ENCODE assay signal across 9 cellular contexts in the genomic region with DNA sequence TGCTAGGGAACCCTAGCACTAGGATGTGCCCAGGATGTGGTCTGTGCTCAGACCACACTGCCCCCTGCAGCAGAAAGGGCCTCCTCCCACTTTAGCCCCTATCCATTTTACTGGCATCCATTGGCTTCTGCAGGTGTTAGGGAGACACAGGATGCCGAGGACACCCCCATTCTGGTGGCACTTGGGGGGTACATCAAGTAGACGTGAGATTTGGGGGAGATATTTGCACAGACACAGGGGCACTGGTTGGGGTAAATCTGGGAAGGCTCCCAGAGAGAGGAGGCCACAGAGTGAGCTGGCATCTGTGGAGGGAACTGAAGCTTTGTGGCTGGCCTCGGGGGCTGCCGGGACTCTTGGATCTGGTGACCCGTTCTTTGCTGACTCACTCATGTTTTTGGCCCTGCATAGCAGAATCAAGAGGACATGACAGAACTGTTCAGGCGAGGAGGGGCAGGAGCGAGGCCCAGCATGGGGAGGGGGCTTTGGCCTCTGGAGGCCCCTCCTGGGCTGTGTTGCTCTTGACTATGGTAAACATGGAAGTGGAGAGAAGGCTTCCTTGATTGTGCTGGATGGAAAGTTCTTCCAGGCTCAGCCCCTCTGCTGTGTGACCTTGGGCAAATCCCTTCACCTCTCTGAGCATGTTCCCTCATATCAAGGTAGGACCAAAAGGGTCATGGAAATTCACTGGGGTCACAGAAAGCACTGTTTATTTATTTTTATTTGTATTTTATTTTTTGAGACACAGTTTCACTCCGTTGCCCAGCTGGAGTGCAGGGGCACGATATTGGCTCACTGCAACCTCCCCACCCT. TPM values are rescaled to one million over a fixed set of nuclear protein-coding genes. Genes with fewer than 3 reads are reported as not detected.
DNase-seq lines count a peak whose midpoint lies in the region; ATAC-seq and TF ChIP-seq lines count a peak whose summit lies in the region.
"Had no signal": no experiment of that assay in that cellular context is flagged by ENCODE, and none has a peak within 500 bp of the region (broad histone marks: within the 10 kb centered on the region; RNA-seq: fewer than 3 reads in every experiment).

No MANE protein-coding gene starts in this region.

- 61 to 72% (median 63%) methylated on average over 9 of the region's 9 CpGs for WGBS in psoas muscle, 3 donors

- H4K20me1 ChIP-seq in DND-41 (ENCODE audit: insufficient read depth, low read length) (no peaks in the 10 kb centered on the region), OCI-LY1 (ENCODE audit: insufficient read depth, low read length) (no peaks in the 10 kb centered on the region)

- peaks cover 4% of the 10 kb centered on the region; the same call in 1 of the 2 replicates for H3F3A ChIP-seq in OCI-LY1 (ENCODE audit: insufficient read depth, low read length)

- no peaks in the 10 kb centered on the region for H3K9me3 ChIP-seq in DND-41 (ENCODE audit: insufficient read depth, low read length, severe bottlenecking)
- no peaks in the 10 kb centered on the region for H3K9me3 ChIP-seq in OCI-LY1 (ENCODE audit: low read length)
- no peaks in the 10 kb centered on the region for H3K9me3 ChIP-seq in psoas muscle

- no peak for ATAC-seq in DND-41 (ENCODE audit: insufficient read depth, low read depth)
- no peak for ATAC-seq in psoas muscle
- no peak for ATAC-seq in HG03439 (IDR thresholded peaks at IDR 0.05; ENCODE audit: unreplicated experiment)
- ATAC-seq in HG02884 (IDR thresholded peaks at IDR 0.05; ENCODE audit: unreplicated experiment): no peak

- H3K79me2 ChIP-seq in DND-41 (ENCODE audit: insufficient read depth, low read length) (no peaks in the 10 kb centered on the region), OCI-LY1 (ENCODE audit: insufficient read depth, low read length) (no peaks in the 10 kb centered on the region)

- H3K4me1 ChIP-seq in DND-41 (ENCODE audit: insufficient read depth, low read length): peaks cover 23% of the 10 kb centered on the region
- H3K4me1 ChIP-seq in OCI-LY1 (ENCODE audit: insufficient read depth, low read length, severe bottlenecking): peaks cover 15% of the 10 kb centered on the region
- H3K4me1 ChIP-seq in psoas muscle: peaks cover 14% of the 10 kb centered on the region

- no peaks in the 10 kb centered on the region for H3K9me2 ChIP-seq in OCI-LY1 (ENCODE audit: low read depth, low read length)

- DNase-seq in DND-41: no peak
- no peak for DNase-seq in coronary artery (ENCODE audit: low spot score)
- peak in 1 of 2 donors; percentile 42 for DNase-seq in psoas muscle
- no peak for DNase-seq in HK-2 (ENCODE audit: unreplicated experiment)
- DNase-seq in ureter (ENCODE audit: low spot score): no peak

- no peak overlapping the region for H3K9ac ChIP-seq in DND-41 (ENCODE audit: low read depth, low read length)
- no peak overlapping the region; the same call in 1 of the 2 replicates for H3K9ac ChIP-seq in OCI-LY1 (ENCODE audit: low read length)

- intact Hi-C loops in psoas muscle (cut with DNase I): loop anchor here in 1 of 2 donors (10.0 kb wide), 1 partner anchor 175 kb away; a partner anchor contains a TSS

- no peaks in the 10 kb centered on the region for H3K36me3 ChIP-seq in DND-41 (ENCODE audit: insufficient read depth, low read length)
- no peaks in the 10 kb centered on the region for H3K36me3 ChIP-seq in OCI-LY1 (ENCODE audit: insufficient read depth, low read length)
- H3K36me3 ChIP-seq in psoas muscle (ENCODE audit: insufficient read depth in 1 of 2, low read depth in 1 of 2): peaks cover 0 to 4% of the 10 kb centered on the region in 2 donors

- no peak overlapping the region for H3K27ac ChIP-seq in DND-41 (ENCODE audit: low read length)
- H3K27ac ChIP-seq in OCI-LY1 (ENCODE audit: low read depth, low read length, poor library complexity, severe bottlenecking): no peak overlapping the region
- peak overlapping the region; percentile 94 to 96 for H3K27ac ChIP-seq in coronary artery
- peak overlapping the region; percentile 89 for H3K27ac ChIP-seq in psoas muscle

- H3K4me3 ChIP-seq in DND-41 (ENCODE audit: low read depth in 1 of 2, low read length in 2 of 2): no peak overlapping the region
- H3K4me3 ChIP-seq in OCI-LY1 (ENCODE audit: low read depth, low read length, poor library complexity, severe bottlenecking): peak overlapping the region; percentile 83
- H3K4me3 ChIP-seq in coronary artery: peak overlapping the region; percentile 98
- peak overlapping the region; percentile 94 for H3K4me3 ChIP-seq in psoas muscle

- H2AFZ ChIP-seq in DND-41 (ENCODE audit: low read depth, low read length) (no peak overlapping the region), OCI-LY1 (ENCODE audit: low read length) (no peak overlapping the region)

- TF ChIP-seq CTCF in DND-41 (IDR thresholded peaks at IDR 0.05; ENCODE audit: borderline replicate concordance, extremely low read depth, low read length, poor library complexity, severe bottlenecking): no peak
- TF ChIP-seq CTCF in OCI-LY1 (IDR thresholded peaks at IDR 0.05; ENCODE audit: low read length): no peak; the same call in 1 of the 2 replicates
- no peak for TF ChIP-seq CTCF in coronary artery (IDR thresholded peaks at IDR 0.05)
- no peak for TF ChIP-seq CTCF in psoas muscle (IDR thresholded peaks at IDR 0.05)

- H3K27me3 ChIP-seq in DND-41 (ENCODE audit: insufficient read depth, low read length, poor library complexity) (no peaks in the 10 kb centered on the region), OCI-LY1 (ENCODE audit: insufficient read depth, low read length) (no peaks in the 10 kb centered on the region), psoas muscle (ENCODE audit: insufficient read depth in 3 of 3, low read length in 2 of 3) (no peaks in the 10 kb centered on the region)

- H3K4me2 ChIP-seq in DND-41 (ENCODE audit: insufficient read depth, low read length) (peak overlapping the region; percentile 77; the same call in 1 of the 2 replicates), OCI-LY1 (ENCODE audit: low read length) (peak overlapping the region; percentile 89)

RNA-seq across cellular contexts. Expression of a gene that starts 1.8 kb away (rescaled TPM):
- total RNA-seq in psoas muscle: 10 to 100 TPM; 15.7 to 21.4 (median 20.1) TPM
- 10 to 100 TPM in 1 of 3 donors, 1 to 10 TPM in 2; 5.2 to 14.0 (median 8.3) TPM for polyA plus RNA-seq in psoas muscle
- total RNA-seq in ureter: 31.8 TPM

RNA-seq across cellular contexts. Expression of a gene that starts 25.2 kb away (rescaled TPM):
- total RNA-seq in psoas muscle (10 to 100 TPM in 1 of 4 donors, 1 to 10 TPM in 3; 7.6 to 10.3 (median 9.5) TPM), ureter (49.5 TPM)
- 1 to 10 TPM; 5.7 to 9.6 (median 5.7) TPM for polyA plus RNA-seq in psoas muscle

RNA-seq across cellular contexts. Expression of a gene that starts 43.5 kb away (rescaled TPM):
- total RNA-seq in psoas muscle (under 1 TPM in 2 of 4 donors, not detected in 2; 0.63 to 0.91 TPM), ureter (6.4 TPM)
- polyA plus RNA-seq in psoas muscle: under 1 TPM in 2 of 3 donors, not detected in 1; 0.05 to 0.13 TPM
- total RNA-seq: lung microvascular endothelial cell had no signal

Comparison
In these comparisons a context has a peak if more than half of its experiments do, and no peak if none do; other contexts are left out.
1. H3K27ac ChIP-seq: peak in coronary artery (2 of 2) and psoas muscle (single experiment); none in DND-41 (single experiment) and OCI-LY1 (single experiment).
2. H3K4me3 ChIP-seq: peak in OCI-LY1 (single experiment), coronary artery (single experiment) and psoas muscle (single experiment); none in DND-41 (0 of 2).